In the genomic region with DNA sequence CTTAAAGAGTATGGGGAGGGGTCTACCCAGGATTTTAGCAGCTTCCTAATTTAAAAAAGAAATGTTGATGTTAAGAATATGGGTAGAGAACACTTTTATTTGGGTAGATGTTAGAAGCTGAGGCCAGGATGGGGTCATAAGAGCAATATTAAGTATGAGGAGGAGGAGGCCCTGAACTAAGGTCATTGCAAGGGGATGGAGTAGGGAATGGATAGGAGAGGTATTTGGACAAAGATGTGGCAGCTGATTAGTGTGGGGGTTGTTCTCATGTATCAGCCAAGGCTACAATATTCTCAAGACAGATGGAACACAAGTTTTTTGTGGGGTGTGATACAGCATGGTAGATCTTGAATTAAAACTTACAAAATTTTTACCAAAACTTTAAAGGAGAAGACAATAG, we compare ENCODE assay signal across 8 cellular contexts. TPM values are rescaled to one million over a fixed set of nuclear protein-coding genes. Genes with fewer than 3 reads are reported as not detected.
"Had no signal": no experiment of that assay in that cellular context is flagged by ENCODE, and none has a peak within 500 bp of the region (broad histone marks: within the 10 kb centered on the region; RNA-seq: fewer than 3 reads in every experiment).

No MANE protein-coding gene starts in this region.

- H3K4me3 ChIP-seq: GM12878 had no signal

- DNase-seq: GDM1, GF-D8 had no signal

- FAIRE-seq: G401.6, GM12878, GM12891, GM12892, GM18507, GM19239 had no signal

- ATAC-seq: GM12878 had no signal

RNA-seq across cellular contexts. Expression of gene GLYATL1, which starts 59.1 kb away (rescaled TPM):
- total RNA-seq: GM12878 had no signal
- polyA plus RNA-seq: GM12878 had no signal
